Comparison of ENCODE assay signal across 8 cellular contexts in genomic region chr7:8261711-8262695, GRCh38. TPM values are rescaled to one million over a fixed set of nuclear protein-coding genes. Genes with fewer than 3 reads are reported as not detected.
DNase-seq lines count a peak whose midpoint lies in the region; ATAC-seq and TF ChIP-seq lines count a peak whose summit lies in the region.

ICA1 (minus strand) TSS chr7:8262167; CDS start chr7:8235926, 26,241 bp downstream.

- CTCF ChIA-PET in SK-N-SH (lab: Yijun Ruan, JAX): interaction anchor here (0.7 to 4.3 kb wide), 22 partner anchors 9 to 642 kb away, joined by 3 to 26 read pairs (median 4); no protein-coding TSS in a partner anchor

- peaks cover 0 to 21% of the 10 kb centered on the region in 2 experiments; a peak in 2 of 4 replicates for H3K4me1 ChIP-seq in SK-N-SH (ENCODE audit: control insufficient read depth in 1 of 2, insufficient read depth in 2 of 2, low read depth in 1 of 2, low read length in 1 of 2)

- H3K9ac ChIP-seq in SK-N-SH: no peak within 1 kb of the TSS; the same call in 1 of the 2 replicates

- ATAC-seq in GM21360 (IDR thresholded peaks at IDR 0.05; ENCODE audit: unreplicated experiment): peak; percentile 67
- no peak for ATAC-seq in GM18861 (IDR thresholded peaks at IDR 0.05; ENCODE audit: unreplicated experiment)

- no peak for TF ChIP-seq RAD21 in SK-N-SH (IDR thresholded peaks at IDR 0.05; ENCODE audit: low read length)

- TF ChIP-seq EP300 in SK-N-SH (IDR thresholded peaks at IDR 0.05; ENCODE audit: borderline replicate concordance in 1 of 2, low read depth in 1 of 2, low read length in 1 of 2): no peak

- no peaks in the 10 kb centered on the region for H3K9me3 ChIP-seq in SK-N-SH

- POLR2A ChIA-PET in SK-N-SH (lab: Yijun Ruan, JAX): interaction anchor here (0.6 to 7.8 kb wide), 30 partner anchors 7 to 649 kb away, joined by 3 to 229 read pairs (median 5); partner anchors contain the start of gene GLCCI1

- H3K4me3 ChIP-seq in SK-N-SH (ENCODE audit: low read depth in 2 of 2, low read length in 1 of 2) (peak within 1 kb of the TSS; percentile 63 to 71), skin epidermis (peak within 1 kb of the TSS; percentile 56 to 77 (median 71))

- H4K20me1 ChIP-seq in SK-N-SH (ENCODE audit: insufficient read depth): no peaks in the 10 kb centered on the region

- TF ChIP-seq CTCF in SK-N-SH (IDR thresholded peaks at IDR 0.05): no peak

- peaks cover 14% of the 10 kb centered on the region; the same call in 1 of the 2 replicates for H3K27me3 ChIP-seq in SK-N-SH (ENCODE audit: insufficient read depth)

- no peaks in the 10 kb centered on the region for H3K79me2 ChIP-seq in SK-N-SH (ENCODE audit: insufficient read depth)

- peak within 1 kb of the TSS; percentile 67 for H3K4me2 ChIP-seq in SK-N-SH

- no peaks in the 10 kb centered on the region for H3F3A ChIP-seq in SK-N-SH (replicated peaks; ENCODE audit: insufficient read depth)

- H3K27ac ChIP-seq in SK-N-SH (ENCODE audit: low read depth in 2 of 2, low read length in 1 of 2) (peak within 1 kb of the TSS in 1 of 2 experiments; percentile 100; a peak in 3 of 4 replicates), skin epidermis (peak within 1 kb of the TSS in 20 of 21 experiments; percentile 27 to 89 (median 79))

- WGBS in SK-N-SH (ENCODE audit: low lambda C conversion rate): 4% methylated on average over 40 of the region's 109 CpGs

- peak; percentile 89 for DNase-seq in D341Med (ENCODE audit: low spot score)
- peak; percentile 52 for DNase-seq in KG1 (lab: John Stamatoyannopoulos, UW)
- DNase-seq in SK-N-SH: peak; percentile 90
- DNase-seq in cerebellum (ENCODE audit: low spot score): peak; percentile 74
- peak; percentile 89 for DNase-seq in islet precursor cell

- peak within 1 kb of the TSS; percentile 84 for H2AFZ ChIP-seq in SK-N-SH (ENCODE audit: low read depth)

- no peaks in the 10 kb centered on the region for H3K9me2 ChIP-seq in SK-N-SH

- H3K36me3 ChIP-seq in SK-N-SH (replicated peaks in 1 of 2; ENCODE audit: control insufficient read depth in 1 of 2, insufficient read depth in 2 of 2, low read length in 1 of 2): peaks cover 0 to 24% of the 10 kb centered on the region in 2 experiments

TF ChIP-seq in SK-N-SH, 30 proteins besides CTCF, POLR2A, EP300 and RAD21:
- TF ChIP-seq POLR2AphosphoS5 (IDR thresholded peaks at IDR 0.05; ENCODE audit: low read depth, low read length) (no peak), FOXJ3 (CRISPR knock-in tag; IDR thresholded peaks at IDR 0.05) (peak; percentile 22; the same call in 1 of the 2 replicates), NRF1 (IDR thresholded peaks at IDR 0.05; ENCODE audit: low read depth, low read length) (0 out of 2 replicates have a peak, but pooled peaks have one; percentile 6), MXI1 (IDR thresholded peaks at IDR 0.05; ENCODE audit: low read depth, low read length) (peak; percentile 79)
TF ChIP-seq in SK-N-SH: peak in this region for 3.

RNA-seq across cellular contexts. Expression of gene ICA1, which starts in this region (rescaled TPM):
- polyA plus RNA-seq in SK-N-SH (2012; rRNA removed): 2.4 and 5.4 TPM in 2 replicates
- 7.3 and 8.9 TPM in 2 replicates for polyA plus RNA-seq in SK-N-SH (2012; cell fraction: cytosol; rRNA removed)
- 7.5 and 10.2 TPM in 2 replicates for polyA plus RNA-seq in SK-N-SH (2012; cell fraction: nucleus; rRNA removed)
- 18.3 TPM for total RNA-seq in cerebellum
